In the genomic region with DNA sequence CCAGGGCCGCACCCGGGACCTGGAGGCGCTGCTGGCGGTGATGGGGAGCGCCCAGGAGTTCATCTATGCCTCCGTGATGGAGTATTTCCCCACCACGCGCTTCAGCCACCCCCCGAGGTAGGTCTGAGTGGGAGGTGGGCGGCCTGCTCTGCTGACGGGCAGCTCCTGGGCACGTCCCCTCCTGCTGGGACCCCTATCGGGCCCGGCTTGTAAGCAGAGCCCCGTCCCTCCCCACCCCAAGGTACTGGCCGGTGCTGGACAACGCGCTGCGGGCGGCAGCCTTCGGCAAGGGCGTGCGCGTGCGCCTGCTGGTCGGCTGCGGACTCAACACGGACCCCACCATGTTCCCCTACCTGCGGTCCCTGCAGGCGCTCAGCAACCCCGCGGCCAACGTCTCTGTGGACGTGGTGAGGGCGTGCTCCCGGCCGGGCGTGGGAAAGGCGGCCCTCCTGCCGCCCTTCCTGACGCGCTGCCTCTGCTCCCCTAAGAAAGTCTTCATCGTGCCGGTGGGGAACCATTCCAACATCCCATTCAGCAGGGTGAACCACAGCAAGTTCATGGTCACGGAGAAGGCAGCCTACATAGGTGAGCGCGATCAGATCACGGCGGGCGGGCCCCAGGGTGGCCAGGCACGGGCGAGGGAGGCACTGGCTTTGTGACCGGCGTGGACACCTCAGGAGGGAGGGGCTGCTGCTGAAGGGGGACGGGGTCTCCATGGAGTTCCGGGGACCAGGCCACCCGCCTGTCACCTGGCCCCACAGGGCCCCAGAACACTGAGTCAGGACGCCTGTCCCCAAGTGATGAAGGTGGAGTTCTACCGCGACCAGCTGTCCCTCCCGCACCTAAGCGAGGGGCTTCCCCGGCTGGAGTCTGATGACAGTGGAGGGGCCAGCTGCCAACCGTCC, we compare ENCODE assay signal across 11 cellular contexts. TPM values are rescaled to one million over a fixed set of nuclear protein-coding genes. Genes with fewer than 3 reads are reported as not detected.
DNase-seq lines count a peak whose midpoint lies in the region; ATAC-seq, FAIRE-seq and TF ChIP-seq lines count a peak whose summit lies in the region.
"Had no signal": no experiment of that assay in that cellular context is flagged by ENCODE, and none has a peak within 500 bp of the region (broad histone marks: within the 10 kb centered on the region; RNA-seq: fewer than 3 reads in every experiment).

No MANE protein-coding gene starts in this region.

- peak overlapping the region; percentile 64 for H3K9ac ChIP-seq in adipocyte (ENCODE audit: low read length)

- H3K27me3 ChIP-seq in adipocyte (replicated peaks; ENCODE audit: control insufficient read depth, insufficient read depth, low read length) (peaks cover 14% of the 10 kb centered on the region), spleen (replicated peaks in 1 of 7) (peaks cover 0 to 51% (median 3%) of the 10 kb centered on the region in 7 donors)

- DNase-seq in GM20000 (ENCODE audit: low spot score) (peak; percentile 36), adipocyte (ENCODE audit: low read depth) (no peak), left lobe of liver (ENCODE audit: low spot score) (peak; percentile 40), spleen (no peak), ecto neural progenitor cell (ENCODE audit: low spot score) (no peak), NCI-H1092 treated with DMSO at 0.1 percent for 48 hours (lab: John Stamatoyannopoulos, UW) (no peak), urothelium cell line (ENCODE audit: low spot score) (no peak)
- DNase-seq: amniotic stem cell; Kasumi-1; NK-92 treated with Interleukin-12 subunit alpha and Interleukin-12 subunit beta, amount 100 ng/mL, for 24 hours had no signal

- H3K9me3 ChIP-seq in adipocyte (ENCODE audit: control insufficient read depth, low read length) (no peaks in the 10 kb centered on the region), spleen (no peaks in the 10 kb centered on the region)

- H3K36me3 ChIP-seq in adipocyte (ENCODE audit: control insufficient read depth, insufficient read depth, low read length, severe bottlenecking) (no peaks in the 10 kb centered on the region), spleen (no peaks in the 10 kb centered on the region)

- TF ChIP-seq CTCF in GM20000 (IDR thresholded peaks at IDR 0.05; ENCODE audit: extremely low read depth, missing control alignments) (no peak), spleen (IDR thresholded peaks at IDR 0.05 in 8 of 11, conservative IDR thresholded peaks at IDR 0.05 in 3 of 11) (no peak)

- WGBS in spleen, 5 donors, result 65 to 82% (median 76%) methylated on average over 40 to 64 of the region's 64 CpGs

- no peak for TF ChIP-seq POLR2A in spleen (IDR thresholded peaks at IDR 0.05)

- H3K4me3 ChIP-seq in adipocyte (ENCODE audit: low read length), result no peak overlapping the region
- H3K4me3 ChIP-seq in spleen, result peak overlapping the region in 7 of 8 donors; percentile 49 to 76 (median 54)

- H3K4me1 ChIP-seq in adipocyte (ENCODE audit: control insufficient read depth, insufficient read depth, low read length) (no peaks in the 10 kb centered on the region), spleen (peaks cover 4 to 44% (median 24%) of the 10 kb centered on the region in 6 donors)

- H3K27ac ChIP-seq in spleen, result no peak overlapping the region

- intact Hi-C loops in spleen (cut with DNase I; ENCODE audit: low total_unique reads), result no loop called here

- ATAC-seq in left lobe of liver (no peak), GM21786 (IDR thresholded peaks at IDR 0.05; ENCODE audit: unreplicated experiment) (no peak)

- FAIRE-seq in urothelium cell line (lab: Jason Lieb, UNC), result no peak

RNA-seq across cellular contexts. Expression of a gene that starts 7.3 kb away (rescaled TPM):
- total RNA-seq in left lobe of liver (not detected), spleen (10 to 100 TPM in 6 of 7 donors, 1 to 10 TPM in 1; 5.4 to 30.2 (median 13.9) TPM)
- polyA plus RNA-seq in spleen, result 10 to 100 TPM; 25.8 to 31.3 (median 29.8) TPM

RNA-seq across cellular contexts. Expression of a gene that starts 46.2 kb away (rescaled TPM):
- 5.5 TPM for total RNA-seq in left lobe of liver
- 1 to 10 TPM in 1 of 7 donors, under 1 TPM in 6; 0.26 to 1.3 (median 0.66) TPM for total RNA-seq in spleen
- polyA plus RNA-seq in spleen, result under 1 TPM; 0.30 to 0.86 (median 0.76) TPM

RNA-seq across cellular contexts. Expression of a gene that starts 53.6 kb away (rescaled TPM):
- 2.2 TPM for total RNA-seq in left lobe of liver
- 1 to 10 TPM; 1.7 to 4.0 (median 3.4) TPM for total RNA-seq in spleen
- polyA plus RNA-seq in spleen, result 1 to 10 TPM; 3.7 to 4.3 (median 3.9) TPM

Comparison
In these comparisons a context has a peak if more than half of its experiments do, and no peak if none do; other contexts are left out.
1. DNase-seq: peak in GM20000 (single experiment) and left lobe of liver (single experiment); none in adipocyte (single experiment), spleen (single experiment), ecto neural progenitor cell (single experiment), NCI-H1092 treated with DMSO at 0.1 percent for 48 hours (single experiment) and urothelium cell line (single experiment).